Comparison of ENCODE assay signal across 32 cellular contexts in genomic region chr15:88880944-88881740, GRCh38.
"Had no signal": no experiment of that assay in that cellular context is flagged by ENCODE, and none has a peak within 500 bp of the region (broad histone marks: within the 10 kb centered on the region; RNA-seq: fewer than 3 reads in every experiment).

No MANE protein-coding gene starts in this region.

- H3K4me1 ChIP-seq: heart right ventricle, left lung, psoas muscle, spleen, testis had no signal

- ATAC-seq: esophagus mucosa; heart right ventricle; left cardiac atrium; left lung; mucosa of descending colon; natural killer cell treated with Interleukin-12 subunit alpha and Interleukin-12 subunit beta and Interleukin-15 and Interleukin-18, amount 100 ng/mL, for 72 hours; psoas muscle; right cardiac atrium; stimulated activated memory B cell treated with anti-CD40 and anti-IgM and Interleukin-4, amounts not matched to agents 10 μg/mL and 1 μg/mL and 100 μg/mL, for 72 hours; stimulated activated naive CD8-positive, alpha-beta T cell treated with anti-CD3 and anti-CD28 coated beads, Interleukin-15, Interleukin-2, amounts not matched to agents 100 U/mL and 50 U/mL, for 24 hours had no signal

- H3K36me3 Mint-ChIP-seq: mesothelial cell of epicardium; natural killer cell treated with Interleukin-12 subunit alpha and Interleukin-12 subunit beta and Interleukin-15 and Interleukin-18, amount 100 ng/mL, for 72 hours; neural progenitor cell; stimulated activated memory B cell treated with anti-CD40 and anti-IgM and Interleukin-4, amounts not matched to agents 10 μg/mL and 1 μg/mL and 100 μg/mL, for 72 hours; type B pancreatic cell had no signal

- H3K27me3 ChIP-seq: heart right ventricle, left lung, neural progenitor cell, ovary, spleen, testis, tibial artery had no signal

- H3K27ac Mint-ChIP-seq: dendritic cell treated with granulocyte-macrophage colony-stimulating factor and Interleukin-4, amounts not matched to agents 40 ng/mL and 50 ng/mL, for 4 days; mesothelial cell of epicardium; natural killer cell treated with Interleukin-12 subunit alpha and Interleukin-12 subunit beta and Interleukin-15 and Interleukin-18, amount 100 ng/mL, for 72 hours; stimulated activated memory B cell treated with anti-CD40 and anti-IgM and Interleukin-4, amounts not matched to agents 10 μg/mL and 1 μg/mL and 100 μg/mL, for 72 hours; type B pancreatic cell had no signal

- DNase-seq: effector CD8-positive, alpha-beta T cell; endodermal cell; foreskin melanocyte; glutamatergic neuron; heart right ventricle; hippocampal formation; left cardiac atrium; left lung; mesenchymal stem cell; mucosa of descending colon; naive B cell; nucleus accumbens; ovary; posterior cingulate gyrus; psoas muscle; right cardiac atrium; spleen; stimulated activated CD4-positive, alpha-beta T cell treated with anti-CD3 and anti-CD28 coated beads, Interleukin-4, amount 100 ng/mL, for 4 hours; stimulated activated naive CD8-positive, alpha-beta T cell treated with anti-CD3 and anti-CD28 coated beads, Interleukin-15, Interleukin-2, amounts not matched to agents 100 U/mL and 50 U/mL, for 24 hours; substantia nigra; testis; tibial artery had no signal

- H3K36me3 ChIP-seq: neural progenitor cell, ovary had no signal

- H3K27me3 Mint-ChIP-seq: dendritic cell treated with granulocyte-macrophage colony-stimulating factor and Interleukin-4, amounts not matched to agents 40 ng/mL and 50 ng/mL, for 4 days; naive B cell; natural killer cell treated with Interleukin-12 subunit alpha and Interleukin-12 subunit beta and Interleukin-15 and Interleukin-18, amount 100 ng/mL, for 72 hours; stimulated activated memory B cell treated with anti-CD40 and anti-IgM and Interleukin-4, amounts not matched to agents 10 μg/mL and 1 μg/mL and 100 μg/mL, for 72 hours; type B pancreatic cell had no signal

- FAIRE-seq: islet of Langerhans had no signal

- H3K27ac ChIP-seq: epithelial cell of prostate, heart right ventricle, left lung, neural progenitor cell, ovary, psoas muscle, skin epidermis, spleen, testis, tibial artery had no signal

- H3K9me3 ChIP-seq: heart right ventricle, left lung, mucosa of descending colon, ovary, psoas muscle, spleen, testis, tibial artery had no signal

- H3K4me3 ChIP-seq: heart right ventricle, left lung, mucosa of descending colon, neural progenitor cell, ovary, psoas muscle, skin epidermis, spleen, testis, tibial artery had no signal

- H3K4me3 Mint-ChIP-seq: dendritic cell treated with granulocyte-macrophage colony-stimulating factor and Interleukin-4, amounts not matched to agents 40 ng/mL and 50 ng/mL, for 4 days; endodermal cell; mesothelial cell of epicardium; naive B cell; natural killer cell treated with Interleukin-12 subunit alpha and Interleukin-12 subunit beta and Interleukin-15 and Interleukin-18, amount 100 ng/mL, for 72 hours; neural progenitor cell; stimulated activated memory B cell treated with anti-CD40 and anti-IgM and Interleukin-4, amounts not matched to agents 10 μg/mL and 1 μg/mL and 100 μg/mL, for 72 hours; type B pancreatic cell had no signal

- H3K4me1 Mint-ChIP-seq: mesothelial cell of epicardium; stimulated activated memory B cell treated with anti-CD40 and anti-IgM and Interleukin-4, amounts not matched to agents 10 μg/mL and 1 μg/mL and 100 μg/mL, for 72 hours had no signal

- H3K4me2 ChIP-seq: neural progenitor cell had no signal

- H2AFZ ChIP-seq: neural progenitor cell had no signal

- H3K9ac ChIP-seq: neural progenitor cell had no signal
